8 cellular contexts compared by ENCODE assay signal in genomic region chr3:140898340-140899180, GRCh38. TPM values are rescaled to one million over a fixed set of nuclear protein-coding genes. Genes with fewer than 3 reads are reported as not detected.
DNase-seq lines count a peak whose midpoint lies in the region; ATAC-seq, FAIRE-seq and TF ChIP-seq lines count a peak whose summit lies in the region.

No MANE protein-coding gene starts in this region.

- POLR2A ChIA-PET in activated CD4-positive, alpha-beta T cell treated with anti-CD3 and anti-CD28 coated beads, Interleukin-2, amount 10 ng/mL, durations not matched to agents 7 days and 5 days (lab: Charles Lee), result no interaction called here

- no peak overlapping the region for H3K27ac Mint-ChIP-seq in activated CD4-positive, alpha-beta T cell treated with anti-CD3 and anti-CD28 coated beads, Interleukin-2, amount 10 ng/mL, durations not matched to agents 7 days and 5 days
- no peak overlapping the region for H3K27ac Mint-ChIP-seq in brain

- dilution Hi-C loops in keratinocyte (cut with MboI; ENCODE audit: extremely low pct_ligation_motif_present, low sequenced_read_pairs), result no loop called here

- H3K27ac ChIP-seq in keratinocyte (ENCODE audit: control insufficient read depth, insufficient read depth, low read length), result no peak overlapping the region
- no peak overlapping the region for H3K27ac ChIP-seq in thoracic aorta

- H3K9me1 ChIP-seq in keratinocyte (ENCODE audit: control insufficient read depth, extremely low read depth, insufficient read depth, low read length), result no peaks in the 10 kb centered on the region

- no peak overlapping the region for H3K9ac ChIP-seq in keratinocyte (ENCODE audit: control insufficient read depth, extremely low read depth, insufficient read depth, low read length)

- H3K4me2 ChIP-seq in keratinocyte (ENCODE audit: control insufficient read depth, extremely low read depth, insufficient read depth, low read depth, low read length), result no peak overlapping the region

- H3K9me3 Mint-ChIP-seq in activated CD4-positive, alpha-beta T cell treated with anti-CD3 and anti-CD28 coated beads, Interleukin-2, amount 10 ng/mL, durations not matched to agents 7 days and 5 days, result no peaks in the 10 kb centered on the region
- H3K9me3 Mint-ChIP-seq in brain, result peaks cover 0 to 10% (median 0%) of the 10 kb centered on the region in 5 experiments

- DNase-seq in activated CD4-positive, alpha-beta T cell treated with anti-CD3 and anti-CD28 coated beads, Interleukin-2, amount 10 ng/mL, durations not matched to agents 7 days and 5 days, result peak; percentile 45
- DNase-seq in activated CD4-positive, alpha-beta T cell treated with anti-CD3 and anti-CD28 coated beads, Interleukin-2, amount 50 U/mL, for 4 hours, result no peak
- DNase-seq in NCI-H460 (ENCODE audit: extremely low read depth, low read depth) (peak; percentile 46), keratinocyte (ENCODE audit: low read depth, low spot score) (peak; percentile 1), thoracic aorta (ENCODE audit: low spot score) (no peak), GM19240 (ENCODE audit: insufficient read length, low spot score) (no peak)

- H3K79me2 ChIP-seq in keratinocyte (ENCODE audit: control insufficient read depth, insufficient read depth, low read length), result no peaks in the 10 kb centered on the region

- no peaks in the 10 kb centered on the region for H4K20me1 ChIP-seq in keratinocyte (ENCODE audit: control insufficient read depth, extremely low read depth, insufficient read depth, low read length)

- H2AFZ ChIP-seq in keratinocyte (ENCODE audit: control insufficient read depth, low read length), result no peak overlapping the region

- ATAC-seq in HG03159 (IDR thresholded peaks at IDR 0.05; ENCODE audit: unreplicated experiment) (peak; percentile 68), thoracic aorta (ENCODE audit: insufficient number of reproducible peaks, low FRiP score, low read depth) (no peak)

- peak; percentile 72 to 75 for TF ChIP-seq CTCF in brain (conservative IDR thresholded peaks at IDR 0.05)
- peak in 2 of 3 experiments; percentile 46 to 62 for TF ChIP-seq CTCF in keratinocyte (optimal IDR thresholded peaks at IDR 0.05 in 1 of 3, IDR thresholded peaks at IDR 0.05 in 1 of 3, conservative IDR thresholded peaks at IDR 0.05 in 1 of 3; ENCODE audit: extremely low read depth in 1 of 3, insufficient read depth in 2 of 3, low read length in 3 of 3)
- peak; percentile 44 for TF ChIP-seq CTCF in thoracic aorta (IDR thresholded peaks at IDR 0.05)

- CTCF ChIA-PET in activated CD4-positive, alpha-beta T cell treated with anti-CD3 and anti-CD28 coated beads, Interleukin-2, amount 10 ng/mL, durations not matched to agents 7 days and 5 days (lab: Charles Lee), result interaction anchor here (1.2 kb wide), 1 partner anchor 295 kb away, joined by 3 read pairs; no protein-coding TSS in a partner anchor

- H3K4me3 Mint-ChIP-seq in activated CD4-positive, alpha-beta T cell treated with anti-CD3 and anti-CD28 coated beads, Interleukin-2, amount 10 ng/mL, durations not matched to agents 7 days and 5 days, result no peak overlapping the region
- H3K4me3 Mint-ChIP-seq in brain, result no peak overlapping the region

- H3K4me1 ChIP-seq in keratinocyte (ENCODE audit: control insufficient read depth, extremely low read depth, insufficient read depth, low read length) (no peaks in the 10 kb centered on the region), thoracic aorta (ENCODE audit: control insufficient read depth in 1 of 2, low read depth in 2 of 2) (no peaks in the 10 kb centered on the region)

- H3K36me3 ChIP-seq in keratinocyte (ENCODE audit: control insufficient read depth in 2 of 2, extremely low read depth in 1 of 2, insufficient read depth in 2 of 2, low read length in 2 of 2), result no peaks in the 10 kb centered on the region
- H3K36me3 ChIP-seq in thoracic aorta, result no peaks in the 10 kb centered on the region

- H3K36me3 Mint-ChIP-seq in activated CD4-positive, alpha-beta T cell treated with anti-CD3 and anti-CD28 coated beads, Interleukin-2, amount 10 ng/mL, durations not matched to agents 7 days and 5 days (ENCODE audit: low read depth), result no peaks in the 10 kb centered on the region
- no peaks in the 10 kb centered on the region for H3K36me3 Mint-ChIP-seq in brain

- FAIRE-seq in keratinocyte (lab: Jason Lieb, UNC), result no peak

- no peak overlapping the region for H3K4me3 ChIP-seq in keratinocyte (ENCODE audit: control insufficient read depth in 2 of 3, extremely low read depth in 1 of 3, insufficient read depth in 2 of 3, low read depth in 1 of 3, low read length in 3 of 3)
- H3K4me3 ChIP-seq in thoracic aorta, result no peak overlapping the region

- H3K9me3 ChIP-seq in keratinocyte (ENCODE audit: control insufficient read depth, low read depth, low read length), result no peaks in the 10 kb centered on the region
- H3K9me3 ChIP-seq in thoracic aorta, result no peaks in the 10 kb centered on the region

- H3K27me3 ChIP-seq in keratinocyte (ENCODE audit: control insufficient read depth, extremely low read depth, insufficient read depth, low read length) (no peaks in the 10 kb centered on the region), thoracic aorta (replicated peaks; ENCODE audit: insufficient read depth) (no peaks in the 10 kb centered on the region)

- H3K4me1 Mint-ChIP-seq in activated CD4-positive, alpha-beta T cell treated with anti-CD3 and anti-CD28 coated beads, Interleukin-2, amount 10 ng/mL, durations not matched to agents 7 days and 5 days, result no peaks in the 10 kb centered on the region
- H3K4me1 Mint-ChIP-seq in brain, result no peaks in the 10 kb centered on the region

- peaks cover 25% of the 10 kb centered on the region for H3K27me3 Mint-ChIP-seq in activated CD4-positive, alpha-beta T cell treated with anti-CD3 and anti-CD28 coated beads, Interleukin-2, amount 10 ng/mL, durations not matched to agents 7 days and 5 days
- H3K27me3 Mint-ChIP-seq in brain, result peaks cover 8% of the 10 kb centered on the region

RNA-seq across cellular contexts. Expression of gene SLC25A36, which starts 43.1 kb away (rescaled TPM):
- 10 to 100 TPM; 31.9 to 35.6 TPM for total RNA-seq in activated CD4-positive, alpha-beta T cell treated with anti-CD3 and anti-CD28 coated beads, Interleukin-2, amount 10 ng/mL, durations not matched to agents 7 days and 5 days
- total RNA-seq in NCI-H460 (2014; rRNA removed; shearing (Covaris generic)), result 47.9 and 57.7 TPM in 2 replicates
- polyA plus RNA-seq in NCI-H460 (2014; cell fraction: nucleus; rRNA removed), result 84.4 and 93.2 TPM in 2 replicates
- polyA plus RNA-seq in brain (ENCODE audit: insufficient read depth, low read depth, low replicate concordance) (18.2 TPM), keratinocyte (27.1 to 69.2 TPM (median 51.0 TPM) in 3 replicates)
- polyA plus RNA-seq in keratinocyte (2011; ENCODE audit: low read depth), result 15.4 TPM
- 16.2 and 36.3 TPM in 2 replicates for polyA plus RNA-seq in keratinocyte (2011; cell fraction: cytosol; rRNA removed)
- polyA plus RNA-seq in keratinocyte (2011; cell fraction: nucleus; rRNA removed), result 84.6 and 99.7 TPM in 2 replicates
- polyA plus RNA-seq in keratinocyte (2012; ENCODE audit: low replicate concordance), result 24.9 and 26.0 TPM in 2 replicates
- polyA minus RNA-seq in keratinocyte, result 7.0 to 61.3 TPM (median 35.2 TPM) in 3 replicates
- 22.8 TPM for polyA minus RNA-seq in keratinocyte (2011; cell fraction: cytosol; rRNA and poly(A)+ RNA removed)
- 39.7 and 80.3 TPM in 2 replicates for polyA minus RNA-seq in keratinocyte (2011; cell fraction: nucleus; rRNA and poly(A)+ RNA removed)
- total RNA-seq in thoracic aorta, result 100 to 1,000 TPM in 1 of 2 donors, 10 to 100 TPM in 1; 56.7 to 149 TPM

Comparison
In these comparisons a context has a peak if more than half of its experiments do, and no peak if none do; other contexts are left out.
1. DNase-seq: peak in activated CD4-positive, alpha-beta T cell treated with anti-CD3 and anti-CD28 coated beads, Interleukin-2, amount 10 ng/mL, durations not matched to agents 7 days and 5 days (single experiment), NCI-H460 (single experiment) and keratinocyte (single experiment); none in activated CD4-positive, alpha-beta T cell treated with anti-CD3 and anti-CD28 coated beads, Interleukin-2, amount 50 U/mL, for 4 hours (0 of 2), thoracic aorta (single experiment) and GM19240 (single experiment).
2. Peak in every context shown above with its lines, with median percentiles within 50 percentile points of each other: CTCF ChIP-seq.